ENCODE assay signal across 23 cellular contexts in the genomic region with DNA sequence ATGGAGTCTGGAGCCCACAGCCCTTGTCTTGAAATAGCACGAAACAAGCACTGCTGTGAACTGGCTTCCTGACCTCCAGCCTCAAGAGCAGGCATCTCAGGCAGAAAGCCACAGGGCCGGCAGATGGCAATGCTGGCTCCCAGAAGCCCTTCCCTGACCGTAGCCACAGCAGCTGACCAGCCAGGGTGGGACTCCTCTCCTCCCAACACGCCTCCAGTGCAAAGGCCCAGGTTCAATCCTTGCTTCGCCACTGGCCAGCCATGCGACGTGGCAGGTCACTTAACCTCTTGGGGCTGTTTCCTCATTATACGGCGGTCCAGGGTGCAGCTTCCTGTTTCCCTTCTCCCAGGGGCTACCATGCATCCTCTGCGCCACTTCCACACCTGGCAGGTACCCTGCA. TPM values are rescaled to one million over a fixed set of nuclear protein-coding genes. Genes with fewer than 3 reads are reported as not detected.
DNase-seq lines count a peak whose midpoint lies in the region; ATAC-seq, FAIRE-seq and TF ChIP-seq lines count a peak whose summit lies in the region.
"Had no signal": no experiment of that assay in that cellular context is flagged by ENCODE, and none has a peak within 500 bp of the region (broad histone marks: within the 10 kb centered on the region; RNA-seq: fewer than 3 reads in every experiment).

No MANE protein-coding gene starts in this region.

- H3K9ac ChIP-seq in HepG2 (ENCODE audit: insufficient read depth, low read depth, low read length) = no peak overlapping the region

- H3K4me3 Mint-ChIP-seq in T-helper 17 cell = no peak overlapping the region
- H3K4me3 Mint-ChIP-seq in stimulated activated naive B cell treated with anti-CD40 and anti-IgM and Interleukin-4, amounts not matched to agents 10 μg/mL and 1 μg/mL and 100 μg/mL, for 72 hours = no peak overlapping the region
- H3K4me3 Mint-ChIP-seq: activated CD8-positive, alpha-beta T cell treated with anti-CD3 and anti-CD28 coated beads for 36 hours; neural crest cell; T-cell had no signal

- H3K4me3 ChIP-seq in right cardiac atrium (ENCODE audit: low read length) (no peak overlapping the region), HepG2 (replicated peaks in 1 of 3; ENCODE audit: insufficient read depth in 1 of 3, low read depth in 2 of 3, low read length in 3 of 3) (no peak overlapping the region)
- H3K4me3 ChIP-seq: body of pancreas, SJCRH30 had no signal

- no peaks in the 10 kb centered on the region for H3K36me3 ChIP-seq in HepG2 (replicated peaks in 1 of 2; ENCODE audit: control insufficient read depth in 1 of 2, insufficient read depth in 2 of 2, low read length in 2 of 2)
- H3K36me3 ChIP-seq: SJCRH30 had no signal

- DNase-seq in Right ventricle myocardium superior = peak; percentile 51
- DNase-seq in right cardiac atrium = no peak
- no peak for DNase-seq in T-helper 17 cell
- DNase-seq in HepG2 (ENCODE audit: low spot score) = no peak
- DNase-seq in stimulated activated naive B cell treated with anti-CD40 and anti-IgM and Interleukin-4, amounts not matched to agents 10 μg/mL and 1 μg/mL and 100 μg/mL, for 72 hours = no peak
- DNase-seq: activated CD4-positive, alpha-beta T cell treated with anti-CD3 and anti-CD28 coated beads for 1 hour; activated CD8-positive, alpha-beta T cell treated with anti-CD3 and anti-CD28 coated beads for 36 hours; activated gamma-delta T cell treated with Interleukin-2 at 50 U/mL for 16 hours; DND-41; effector CD8-positive, alpha-beta T cell; HCEC 1CT; NCI-H2081; NCI-H446; stimulated activated CD8-positive, alpha-beta memory T cell treated with anti-CD3 and anti-CD28 coated beads, Interleukin-4, amount 100 ng/mL, for 48 hours; T-cell had no signal

- ATAC-seq in Right ventricle myocardium superior (ENCODE audit: poor library complexity) (peak; percentile 18), right cardiac atrium (no peak), T-helper 17 cell (no peak), HepG2 (peak; percentile 51), HG03045 (IDR thresholded peaks at IDR 0.05; ENCODE audit: unreplicated experiment) (no peak), GM21529 (IDR thresholded peaks at IDR 0.05; ENCODE audit: unreplicated experiment) (no peak), HG02840 (IDR thresholded peaks at IDR 0.05; ENCODE audit: low FRiP score, unreplicated experiment) (no peak)
- ATAC-seq in stimulated activated naive B cell treated with anti-CD40 and anti-IgM and Interleukin-4, amounts not matched to agents 10 μg/mL and 1 μg/mL and 100 μg/mL, for 72 hours (replicated peaks) = peak; percentile 28 to 42
- ATAC-seq: body of pancreas had no signal

- H3K27ac ChIP-seq in right cardiac atrium (ENCODE audit: low read length) (no peak overlapping the region), HepG2 (ENCODE audit: extremely low read length, insufficient read depth, low read length) (no peak overlapping the region)
- H3K27ac ChIP-seq: body of pancreas had no signal

- H3K27me3 ChIP-seq in right cardiac atrium (ENCODE audit: control insufficient read depth, insufficient read depth) (no peaks in the 10 kb centered on the region), HepG2 (ENCODE audit: control insufficient read depth in 1 of 2, insufficient read depth in 2 of 2, low read length in 2 of 2) (peaks cover 0 to under 1% of the 10 kb centered on the region in 2 experiments; a peak in 1 of 5 replicates)
- H3K27me3 ChIP-seq: body of pancreas, SJCRH30 had no signal

- H3K27me3 Mint-ChIP-seq in T-helper 17 cell = no peaks in the 10 kb centered on the region
- no peaks in the 10 kb centered on the region for H3K27me3 Mint-ChIP-seq in stimulated activated naive B cell treated with anti-CD40 and anti-IgM and Interleukin-4, amounts not matched to agents 10 μg/mL and 1 μg/mL and 100 μg/mL, for 72 hours
- H3K27me3 Mint-ChIP-seq: activated CD8-positive, alpha-beta T cell treated with anti-CD3 and anti-CD28 coated beads for 36 hours; T-cell had no signal

- H4K20me1 ChIP-seq in HepG2 (ENCODE audit: insufficient read depth, low read length) = no peaks in the 10 kb centered on the region; the same call in 1 of the 2 replicates

- no peak for TF ChIP-seq POLR2A in HepG2 (IDR thresholded peaks at IDR 0.05; ENCODE audit: insufficient read depth in 1 of 2, low read depth in 2 of 2, low read length in 2 of 2)

- peak overlapping the region; percentile 81 for H3K27ac Mint-ChIP-seq in T-helper 17 cell
- H3K27ac Mint-ChIP-seq in stimulated activated naive B cell treated with anti-CD40 and anti-IgM and Interleukin-4, amounts not matched to agents 10 μg/mL and 1 μg/mL and 100 μg/mL, for 72 hours = no peak overlapping the region
- H3K27ac Mint-ChIP-seq: activated CD8-positive, alpha-beta T cell treated with anti-CD3 and anti-CD28 coated beads for 36 hours; T-cell had no signal

- no peak; the same call in 1 of the 2 replicates for TF ChIP-seq CTCF in HepG2 (CRISPR knock-in tag; IDR thresholded peaks at IDR 0.05)

- intact Hi-C loops in Right ventricle myocardium superior (cut with DNase I) = no loop called here
- intact Hi-C loops in right cardiac atrium (cut with DNase I) = no loop called here
- intact Hi-C loops in HepG2 (cut with micrococcal nuclease; ENCODE audit: unreplicated experiment) = no loop called here

- peaks cover 27% of the 10 kb centered on the region for H3K4me1 Mint-ChIP-seq in T-helper 17 cell
- peaks cover 28 to 30% of the 10 kb centered on the region in 2 donors for H3K4me1 Mint-ChIP-seq in stimulated activated naive B cell treated with anti-CD40 and anti-IgM and Interleukin-4, amounts not matched to agents 10 μg/mL and 1 μg/mL and 100 μg/mL, for 72 hours

- peaks cover 6% of the 10 kb centered on the region for H3K4me1 ChIP-seq in right cardiac atrium (ENCODE audit: control insufficient read depth, insufficient read depth, low read length)
- no peaks in the 10 kb centered on the region for H3K4me1 ChIP-seq in HepG2 (ENCODE audit: insufficient read depth, low read length)
- H3K4me1 ChIP-seq: Caco-2 had no signal

- no peak for TF ChIP-seq RAD21 in HepG2 (CRISPR knock-in tag; IDR thresholded peaks at IDR 0.05)

- in situ Hi-C loops in HepG2 (cut with HindIII; ENCODE audit: extremely low pct_ligation_motif_present, low pct_unique_long_range_greater_than_20kb) = no loop called here

- FAIRE-seq in HepG2 (lab: Jason Lieb, UNC) = no peak
- FAIRE-seq: TTC549 had no signal

- 70% methylated on average over 10 of the region's 10 CpGs for WGBS in right cardiac atrium
- 61% methylated on average over 10 of the region's 10 CpGs for WGBS in HepG2 (ENCODE audit: low lambda C conversion rate)

- H3K79me2 ChIP-seq in HepG2 (ENCODE audit: insufficient read depth, low read length) = no peaks in the 10 kb centered on the region

- H3K36me3 Mint-ChIP-seq in T-helper 17 cell (ENCODE audit: low read depth) = no peaks in the 10 kb centered on the region
- H3K36me3 Mint-ChIP-seq in stimulated activated naive B cell treated with anti-CD40 and anti-IgM and Interleukin-4, amounts not matched to agents 10 μg/mL and 1 μg/mL and 100 μg/mL, for 72 hours = peaks cover under 1 to 1% of the 10 kb centered on the region in 2 donors

- CTCF ChIA-PET in HepG2 (lab: Yijun Ruan, JAX; ENCODE audit: low intra/inter-chr PET ratio, low total read pairs) = interaction anchor here (0.8 kb wide), 1 partner anchor 282 kb away, joined by 3 read pairs; no protein-coding TSS in a partner anchor

- H2AFZ ChIP-seq in HepG2 (ENCODE audit: low read length) = no peak overlapping the region

- no TSS peak for BruUV-seq in HepG2 (replicated peaks; lab: Mats Ljungman, UMichigan)

- no peaks in the 10 kb centered on the region for H3K9me3 Mint-ChIP-seq in stimulated activated naive B cell treated with anti-CD40 and anti-IgM and Interleukin-4, amounts not matched to agents 10 μg/mL and 1 μg/mL and 100 μg/mL, for 72 hours
- H3K9me3 Mint-ChIP-seq: activated CD8-positive, alpha-beta T cell treated with anti-CD3 and anti-CD28 coated beads for 36 hours; neural crest cell; T-cell had no signal

- POLR2A ChIA-PET in HepG2 (lab: Yijun Ruan, JAX) = no interaction called here

- H3K4me2 ChIP-seq in HepG2 (ENCODE audit: low read depth, low read length) = no peak overlapping the region

- H3K9me3 ChIP-seq in right cardiac atrium (ENCODE audit: control insufficient read depth, low read length) (no peaks in the 10 kb centered on the region), T-helper 17 cell (ENCODE audit: control insufficient read depth, low read length, poor library complexity, severe bottlenecking) (no peaks in the 10 kb centered on the region), HepG2 (ENCODE audit: low read length) (no peaks in the 10 kb centered on the region)
- H3K9me3 ChIP-seq: body of pancreas, Caco-2, SJCRH30 had no signal

- TF ChIP-seq EP300 in HepG2 (IDR thresholded peaks at IDR 0.05; ENCODE audit: low read depth in 2 of 2, low read length in 2 of 2) = no peak
- no peak for TF ChIP-seq EP300 in HepG2 (CRISPR knock-in tag; IDR thresholded peaks at IDR 0.05; ENCODE audit: borderline replicate concordance)

TF ChIP-seq in HepG2, 621 proteins besides CTCF, POLR2A, EP300 and RAD21 (continues in another document):
- TF ChIP-seq DMAP1 (CRISPR knock-in tag; IDR thresholded peaks at IDR 0.05) (no peak), ZNF343 (CRISPR knock-in tag; IDR thresholded peaks at IDR 0.05) (no peak)

RNA-seq across cellular contexts. Expression of gene PRKAG2, which starts 12.8 kb away (rescaled TPM):
- 120 TPM for total RNA-seq in Right ventricle myocardium superior
- total RNA-seq in right cardiac atrium = 100 to 1,000 TPM; 167 to 298 (median 211) TPM
- 162 TPM for polyA plus RNA-seq in right cardiac atrium
- 10 to 100 TPM; 41.3 to 51.8 TPM for total RNA-seq in T-helper 17 cell
- 1.1 and 1.3 TPM in 2 replicates for total RNA-seq in HepG2 (2016; rRNA removed; fragmentation: Illumina TruSeq; extraction: Trizol)
- total RNA-seq in HepG2 (2016; cell fraction: cytosol; rRNA removed; fragmentation: Illumina TruSeq; extraction: Trizol; ENCODE audit: low read depth) = 1.3 and 1.8 TPM in 2 replicates
- total RNA-seq in HepG2 (2016; cell fraction: insoluble cytoplasmic fraction; rRNA removed; fragmentation: Illumina TruSeq; extraction: Trizol) = 1.2 and 1.3 TPM in 2 replicates
- total RNA-seq in HepG2 (2016; cell fraction: membrane; rRNA removed; fragmentation: Illumina TruSeq; extraction: Trizol) = 2.2 and 2.3 TPM in 2 replicates
- total RNA-seq in HepG2 (2016; cell fraction: nucleus; rRNA removed; fragmentation: Illumina TruSeq; extraction: Trizol) = 0.78 TPM in 2 replicates
- polyA plus RNA-seq in HepG2 (2011; rRNA removed) = 0.85 and 0.90 TPM in 2 replicates
- polyA plus RNA-seq in HepG2 (2011; cell fraction: cytosol; rRNA removed) = 0.47 and 0.62 TPM in 2 replicates
- polyA plus RNA-seq in HepG2 (2011; cell fraction: nucleus; rRNA removed) = 0.83 and 1.2 TPM in 2 replicates
- polyA plus RNA-seq in HepG2 (2012) = 0.30 and 0.45 TPM in 2 replicates
- 2.1 and 2.9 TPM in 2 replicates for polyA plus RNA-seq in HepG2 (2016; cell fraction: cytosol; fragmentation: Illumina TruSeq; extraction: Trizol; ENCODE audit: low read depth)
- polyA plus RNA-seq in HepG2 (2016; cell fraction: insoluble cytoplasmic fraction; fragmentation: Illumina TruSeq; extraction: Trizol; ENCODE audit: low read depth) = 1.7 and 2.3 TPM in 2 replicates
- 3.3 and 3.5 TPM in 2 replicates for polyA plus RNA-seq in HepG2 (2016; cell fraction: membrane; fragmentation: Illumina TruSeq; extraction: Trizol; ENCODE audit: low read depth)
- 2.0 and 3.4 TPM in 2 replicates for polyA plus RNA-seq in HepG2 (2016; cell fraction: nucleus; fragmentation: Illumina TruSeq; extraction: Trizol; ENCODE audit: insufficient read depth, low read depth)
- 0.20 and 0.87 TPM in 2 replicates for polyA minus RNA-seq in HepG2 (2011; rRNA and poly(A)+ RNA removed; ENCODE audit: low replicate concordance)
- not detected in 2 replicates for polyA minus RNA-seq in HepG2 (2011; cell fraction: cytosol; rRNA and poly(A)+ RNA removed)
- polyA minus RNA-seq in HepG2 (2011; cell fraction: nucleus; rRNA and poly(A)+ RNA removed) = 0.75 and 0.77 TPM in 2 replicates

Comparison
In these comparisons a context has a peak if more than half of its experiments do, and no peak if none do; other contexts are left out.
1. ATAC-seq: peak in Right ventricle myocardium superior (single experiment), HepG2 (single experiment) and stimulated activated naive B cell treated with anti-CD40 and anti-IgM and Interleukin-4, amounts not matched to agents 10 μg/mL and 1 μg/mL and 100 μg/mL, for 72 hours (2 of 2); none in right cardiac atrium (0 of 2), T-helper 17 cell (single experiment), HG03045 (single experiment), GM21529 (single experiment) and HG02840 (single experiment).
2. RNA of gene PRKAG2, which starts 12.8 kb away (total RNA-seq): 167 to 298 TPM in right cardiac atrium, 120 TPM in Right ventricle myocardium superior (single experiment) and 41.3 to 51.8 TPM in T-helper 17 cell; 0.78 to 2.3 TPM in HepG2; every median in the first group is over 10 times any median in the second.